ENCODE assay signal across 4 cellular contexts in genomic region chr7:78786055-78786454, GRCh38.
"Had no signal": no experiment of that assay in that cellular context is flagged by ENCODE, and none has a peak within 500 bp of the region (broad histone marks: within the 10 kb centered on the region; RNA-seq: fewer than 3 reads in every experiment).

No MANE protein-coding gene starts in this region.

- DNase-seq: GOT3, H7, HFFc6, IMR-90 had no signal
